8 cellular contexts compared by ENCODE assay signal in genomic region chr1:31182352-31182751, GRCh38. TPM values are rescaled to one million over a fixed set of nuclear protein-coding genes. Genes with fewer than 3 reads are reported as not detected.
DNase-seq lines count a peak whose midpoint lies in the region; ATAC-seq and TF ChIP-seq lines count a peak whose summit lies in the region.

No MANE protein-coding gene starts in this region.

- intact Hi-C loops in activated CD4-positive, alpha-beta T cell treated with anti-CD3 and anti-CD28 coated beads for 36 hours (cut with DNase I, micrococcal nuclease), result loop anchor here (10.0 kb wide), 2 partner anchors 152 to 212 kb away; no protein-coding TSS in a partner anchor
- intact Hi-C loops in lower leg skin (cut with DNase I; ENCODE audit: low total_unique reads), result loop anchor here (5.0 to 10.0 kb wide), 2 partner anchors 152 to 365 kb away; no protein-coding TSS in a partner anchor

- H3K4me1 Mint-ChIP-seq in activated CD4-positive, alpha-beta T cell treated with anti-CD3 and anti-CD28 coated beads for 36 hours, result peaks cover 7% of the 10 kb centered on the region

- CTCF ChIA-PET in activated CD4-positive, alpha-beta T cell treated with anti-CD3 and anti-CD28 coated beads for 36 hours (lab: Charles Lee), result interaction anchor here (0.7 to 3.2 kb wide), 6 partner anchors 9 to 462 kb away, joined by 3 to 16 read pairs (median 7); partner anchors contain the start of gene PEF1

- peak; percentile 46 for ATAC-seq in activated CD4-positive, alpha-beta T cell treated with anti-CD3 and anti-CD28 coated beads for 36 hours
- ATAC-seq in GM18519 (IDR thresholded peaks at IDR 0.05; ENCODE audit: low FRiP score, unreplicated experiment) (no peak), HG03159 (IDR thresholded peaks at IDR 0.05; ENCODE audit: unreplicated experiment) (no peak)

- no peak for TF ChIP-seq POLR2A in lower leg skin (IDR thresholded peaks at IDR 0.05)

- no peak overlapping the region for H3K4me3 Mint-ChIP-seq in activated CD4-positive, alpha-beta T cell treated with anti-CD3 and anti-CD28 coated beads for 36 hours

- H3K9me3 Mint-ChIP-seq in activated CD4-positive, alpha-beta T cell treated with anti-CD3 and anti-CD28 coated beads for 36 hours (ENCODE audit: low read depth), result no peaks in the 10 kb centered on the region

- POLR2A ChIA-PET in activated CD4-positive, alpha-beta T cell treated with anti-CD3 and anti-CD28 coated beads for 36 hours (lab: Charles Lee), result no interaction called here

- H3K4me3 ChIP-seq in GM12864 (ENCODE audit: low read depth, low read length) (no peak overlapping the region), lower leg skin (ENCODE audit: low read depth, poor library complexity, severe bottlenecking) (no peak overlapping the region)

- H3K36me3 Mint-ChIP-seq in activated CD4-positive, alpha-beta T cell treated with anti-CD3 and anti-CD28 coated beads for 36 hours (ENCODE audit: low read depth), result no peaks in the 10 kb centered on the region

- peak; percentile 25 for TF ChIP-seq CTCF in GM12864 (IDR thresholded peaks at IDR 0.05; ENCODE audit: low read depth, low read length, missing control alignments)
- no peak for TF ChIP-seq CTCF in lower leg skin (IDR thresholded peaks at IDR 0.05)

- peaks cover 38% of the 10 kb centered on the region for H3K27me3 Mint-ChIP-seq in activated CD4-positive, alpha-beta T cell treated with anti-CD3 and anti-CD28 coated beads for 36 hours

- no peak overlapping the region for H3K27ac Mint-ChIP-seq in activated CD4-positive, alpha-beta T cell treated with anti-CD3 and anti-CD28 coated beads for 36 hours

- DNase-seq in GM12864 (ENCODE audit: low read depth) (no peak), NCI-H2029 (lab: John Stamatoyannopoulos, UW) (peak; percentile 63), dermis blood vessel endothelial cell (peak; percentile 82), lower leg skin (ENCODE audit: low spot score in 2 of 2) (peak; percentile 60 to 91)
- DNase-seq in activated CD4-positive, alpha-beta T cell treated with anti-CD3 and anti-CD28 coated beads for 36 hours, result peak; percentile 74
- DNase-seq in stimulated activated CD8-positive, alpha-beta memory T cell treated with anti-CD3 and anti-CD28 coated beads, Interleukin-12 subunit alpha, Interleukin-12 subunit beta, amount 100 ng/mL, for 1 hour (ENCODE audit: low read depth), result peak; percentile 30

- WGBS in lower leg skin, 2 donors, result 1% methylated on average over 18 of the region's 18 CpGs

RNA-seq across cellular contexts. Expression of gene NKAIN1, which starts 57.3 kb away (rescaled TPM):
- not detected for total RNA-seq in activated CD4-positive, alpha-beta T cell treated with anti-CD3 and anti-CD28 coated beads for 36 hours
- 0.70 TPM in 1 of 2 replicates, not detected in the other for total RNA-seq in dermis blood vessel endothelial cell
- 1 to 10 TPM in 2 of 4 donors, under 1 TPM in 2; 0.46 to 1.4 (median 0.91) TPM for total RNA-seq in lower leg skin
